In genomic region chr12:96617178-96617577, GRCh38 we compare ENCODE assay signal across 20 cellular contexts.
DNase-seq lines count a peak whose midpoint lies in the region; ATAC-seq and TF ChIP-seq lines count a peak whose summit lies in the region.
"Had no signal": no experiment of that assay in that cellular context is flagged by ENCODE, and none has a peak within 500 bp of the region (broad histone marks: within the 10 kb centered on the region; RNA-seq: fewer than 3 reads in every experiment).

No MANE protein-coding gene starts in this region.

- no peak overlapping the region for H3K4me3 ChIP-seq in DOHH2 (ENCODE audit: low read length)
- no peak overlapping the region for H3K4me3 ChIP-seq in WERI-Rb-1 (ENCODE audit: low read depth, low read length)
- H3K4me3 ChIP-seq in mesendoderm (ENCODE audit: low read length), result no peak overlapping the region
- H3K4me3 ChIP-seq: body of pancreas, heart left ventricle, left lung, skin epidermis, suprapubic skin had no signal

- H3K27me3 ChIP-seq in DOHH2 (ENCODE audit: control insufficient read depth, low read length) (no peaks in the 10 kb centered on the region), WERI-Rb-1 (ENCODE audit: insufficient read depth, low read depth, severe bottlenecking) (peaks cover 4% of the 10 kb centered on the region), mesendoderm (ENCODE audit: insufficient read depth, low read length, poor library complexity) (no peaks in the 10 kb centered on the region)
- H3K27me3 ChIP-seq: body of pancreas, heart left ventricle, left lung, suprapubic skin had no signal

- H3K79me1 ChIP-seq in mesendoderm (ENCODE audit: low read length), result no peaks in the 10 kb centered on the region

- H3K79me2 ChIP-seq in DOHH2 (ENCODE audit: control insufficient read depth, low read length), result no peaks in the 10 kb centered on the region
- H3K79me2 ChIP-seq in mesendoderm (ENCODE audit: control insufficient read depth, insufficient read depth, low read length), result no peaks in the 10 kb centered on the region

- no CpG with 5 or more reads among the region's 2 CpGs for WGBS in mesendoderm (ENCODE audit: extremely low coverage, insufficient coverage, low lambda C conversion rate)

- no peak overlapping the region for H4K5ac ChIP-seq in mesendoderm (ENCODE audit: low read length)

- peak; percentile 40 for TF ChIP-seq CTCF in DOHH2 (IDR thresholded peaks at IDR 0.05; ENCODE audit: low read depth, low read length, poor library complexity, severe bottlenecking)
- TF ChIP-seq CTCF in WERI-Rb-1 (IDR thresholded peaks at IDR 0.05; ENCODE audit: low read depth, low read length), result 0 out of 2 replicates have a peak, but pooled peaks have one; percentile 11

- H3K23ac ChIP-seq in mesendoderm (ENCODE audit: low read length), result no peak overlapping the region

- no peaks in the 10 kb centered on the region for H3K4me1 ChIP-seq in DOHH2 (ENCODE audit: control insufficient read depth, low read length)
- H3K4me1 ChIP-seq in mesendoderm (ENCODE audit: control insufficient read depth, low read depth, low read length), result no peaks in the 10 kb centered on the region
- H3K4me1 ChIP-seq: body of pancreas, Caco-2, heart left ventricle, left lung, suprapubic skin had no signal

- no peak overlapping the region for H3K4ac ChIP-seq in mesendoderm (ENCODE audit: low read depth, low read length)

- H3K27ac ChIP-seq in DOHH2 (ENCODE audit: low read depth, low read length), result no peak overlapping the region
- no peak overlapping the region for H3K27ac ChIP-seq in WERI-Rb-1
- H3K27ac ChIP-seq in mesendoderm (ENCODE audit: low read depth, low read length), result no peak overlapping the region
- H3K27ac ChIP-seq: body of pancreas, heart left ventricle, left lung, RWPE1, skin epidermis, suprapubic skin had no signal

- H3K56ac ChIP-seq in mesendoderm (ENCODE audit: low read length), result no peak overlapping the region

- no peak overlapping the region for H3K9ac ChIP-seq in mesendoderm (ENCODE audit: low read length)

- no peaks in the 10 kb centered on the region for H3K9me2 ChIP-seq in DOHH2 (replicated peaks; ENCODE audit: control insufficient read depth, low read length)

- no peak overlapping the region for H2AK5ac ChIP-seq in mesendoderm (ENCODE audit: low read length)

- no peaks in the 10 kb centered on the region for H4K20me1 ChIP-seq in DOHH2 (ENCODE audit: control insufficient read depth, insufficient read depth, low read depth, low read length)

- no peak overlapping the region for H2BK15ac ChIP-seq in mesendoderm (replicated peaks; ENCODE audit: low read depth)

- ATAC-seq in HG03354 (IDR thresholded peaks at IDR 0.05; ENCODE audit: poor library complexity, severe bottlenecking, unreplicated experiment) (peak; percentile 47), HG02588 (IDR thresholded peaks at IDR 0.05; ENCODE audit: unreplicated experiment) (no peak), GM19452 (IDR thresholded peaks at IDR 0.05; ENCODE audit: unreplicated experiment) (no peak)
- ATAC-seq: body of pancreas; effector memory CD8-positive, alpha-beta T cell; heart left ventricle; left lung had no signal

- no peak overlapping the region for H3K18ac ChIP-seq in mesendoderm (ENCODE audit: low read length)

- H3K4me2 ChIP-seq in DOHH2 (ENCODE audit: low read length) (no peak overlapping the region), mesendoderm (ENCODE audit: low read length) (no peak overlapping the region)

- H3K36me3 ChIP-seq in DOHH2 (ENCODE audit: control insufficient read depth, low read length), result no peaks in the 10 kb centered on the region
- H3K36me3 ChIP-seq in WERI-Rb-1, result no peaks in the 10 kb centered on the region
- no peaks in the 10 kb centered on the region for H3K36me3 ChIP-seq in mesendoderm (ENCODE audit: control insufficient read depth, insufficient read depth, low read length)
- H3K36me3 ChIP-seq: heart left ventricle, left lung, suprapubic skin had no signal

- H4K8ac ChIP-seq in mesendoderm (ENCODE audit: low read depth, low read length), result no peak overlapping the region

- H3K9me3 ChIP-seq in DOHH2 (ENCODE audit: control insufficient read depth, insufficient read depth, low read length) (no peaks in the 10 kb centered on the region), WERI-Rb-1 (ENCODE audit: severe bottlenecking) (no peaks in the 10 kb centered on the region)
- H3K9me3 ChIP-seq: body of pancreas, Caco-2, left lung, suprapubic skin had no signal

- H2BK120ac ChIP-seq in mesendoderm (ENCODE audit: low read depth, low read length), result no peak overlapping the region

- peak; percentile 11 for DNase-seq in WERI-Rb-1
- DNase-seq in mesendoderm, result peak; percentile 19
- no peak for DNase-seq in NCI-H1436 treated with DMSO at 0.1 percent for 48 hours (lab: John Stamatoyannopoulos, UW)
- DNase-seq: activated gamma-delta T cell; body of pancreas; effector memory CD8-positive, alpha-beta T cell; GOT3; heart left ventricle; left lung; NCI-H1092 treated with DMSO at 0.1 percent for 48 hours; NCI-H345; T-helper 9 cell had no signal

- no peak overlapping the region for H2BK5ac ChIP-seq in mesendoderm (ENCODE audit: low read length)

- H3F3A ChIP-seq in DOHH2 (ENCODE audit: control insufficient read depth, insufficient read depth), result no peaks in the 10 kb centered on the region
